ENCODE assay signal across 14 cellular contexts in genomic region chr5:93192107-93192506, GRCh38.
A peak's percentile ranks its signal among the peaks of the same experiment; 100 is the strongest.
DNase-seq lines count a peak whose midpoint lies in the region; ATAC-seq and TF ChIP-seq lines count a peak whose summit lies in the region.
"Had no signal": no experiment of that assay in that cellular context is flagged by ENCODE, and none has a peak within 500 bp of the region (broad histone marks: within the 10 kb centered on the region; RNA-seq: fewer than 3 reads in every experiment).

No MANE protein-coding gene starts in this region.

- H3K9me3 Mint-ChIP-seq in CD14-positive monocyte = peaks cover 0 to 6% (median 3%) of the 10 kb centered on the region in 7 donors
- H3K9me3 Mint-ChIP-seq: activated CD4-positive, alpha-beta T cell treated with anti-CD3 and anti-CD28 coated beads, Interleukin-2, amount 10 ng/mL, durations not matched to agents 7 days and 5 days; activated naive CD4-positive, alpha-beta T cell treated with anti-CD3 and anti-CD28 coated beads, Interleukin-2, amount 10 ng/mL, durations not matched to agents 7 days and 5 days had no signal

- no peaks in the 10 kb centered on the region for H3K4me1 Mint-ChIP-seq in CD14-positive monocyte
- H3K4me1 Mint-ChIP-seq: activated CD4-positive, alpha-beta T cell treated with anti-CD3 and anti-CD28 coated beads, Interleukin-2, amount 10 ng/mL, durations not matched to agents 7 days and 5 days; activated naive CD4-positive, alpha-beta T cell treated with anti-CD3 and anti-CD28 coated beads, Interleukin-2, amount 10 ng/mL, durations not matched to agents 7 days and 5 days had no signal

- H3K36me3 ChIP-seq in brain microvascular endothelial cell (replicated peaks) (no peaks in the 10 kb centered on the region), left lung (no peaks in the 10 kb centered on the region)
- H3K36me3 ChIP-seq: right atrium auricular region had no signal

- H3K9me3 ChIP-seq in left lung = no peaks in the 10 kb centered on the region
- H3K9me3 ChIP-seq: right atrium auricular region had no signal

- H3K4me3 ChIP-seq in brain microvascular endothelial cell (ENCODE audit: low read depth, low read length) (no peak overlapping the region), left lung (no peak overlapping the region)
- H3K4me3 ChIP-seq: right atrium auricular region had no signal

- in situ Hi-C loops in brain microvascular endothelial cell (cut with HindIII; ENCODE audit: low pct_ligation_motif_present, low sequenced_read_pairs) = no loop called here

- ATAC-seq in left lung = peak; percentile 54
- no peak for ATAC-seq in HG02870 (IDR thresholded peaks at IDR 0.05; ENCODE audit: unreplicated experiment)
- ATAC-seq in HG03196 (IDR thresholded peaks at IDR 0.05; ENCODE audit: unreplicated experiment) = no peak

- H3K4me1 ChIP-seq in left lung = peaks cover 0 to 4% of the 10 kb centered on the region in 2 donors

- H3K4me3 Mint-ChIP-seq in CD14-positive monocyte = no peak overlapping the region
- H3K4me3 Mint-ChIP-seq: activated CD4-positive, alpha-beta T cell treated with anti-CD3 and anti-CD28 coated beads, Interleukin-2, amount 10 ng/mL, durations not matched to agents 7 days and 5 days; activated naive CD4-positive, alpha-beta T cell treated with anti-CD3 and anti-CD28 coated beads, Interleukin-2, amount 10 ng/mL, durations not matched to agents 7 days and 5 days had no signal

- intact Hi-C loops in left lung (cut with DNase I) (no loop called here), CD14-positive monocyte (cut with micrococcal nuclease) (no loop called here)

- peak; percentile 65 for DNase-seq in AG20443 (ENCODE audit: low spot score)
- DNase-seq in HuH-7 (ENCODE audit: low spot score) = peak; percentile 29
- peak; percentile 60 for DNase-seq in brain microvascular endothelial cell
- DNase-seq in left lung = no peak
- DNase-seq in NCI-H2081 (lab: John Stamatoyannopoulos, UW) = no peak
- DNase-seq in CD14-positive monocyte (ENCODE audit: low spot score) = no peak
- DNase-seq: activated CD4-positive, alpha-beta T cell treated with anti-CD3 and anti-CD28 coated beads, Interleukin-2, amount 10 ng/mL, durations not matched to agents 7 days and 5 days; activated naive CD4-positive, alpha-beta T cell treated with anti-CD3 and anti-CD28 coated beads, Interleukin-2, amount 10 ng/mL, durations not matched to agents 7 days and 5 days; COR-L47; NCI-H187 treated with DMSO at 0.1 percent for 48 hours; Right ventricle myocardium superior had no signal

- H3K27ac ChIP-seq in brain microvascular endothelial cell (peak overlapping the region; percentile 69), left lung (peak overlapping the region in 1 of 2 donors; percentile 57)
- H3K27ac ChIP-seq: right atrium auricular region had no signal

- H3K27ac Mint-ChIP-seq in CD14-positive monocyte = no peak overlapping the region
- H3K27ac Mint-ChIP-seq: activated CD4-positive, alpha-beta T cell treated with anti-CD3 and anti-CD28 coated beads, Interleukin-2, amount 10 ng/mL, durations not matched to agents 7 days and 5 days; activated naive CD4-positive, alpha-beta T cell treated with anti-CD3 and anti-CD28 coated beads, Interleukin-2, amount 10 ng/mL, durations not matched to agents 7 days and 5 days had no signal

- H3K27me3 Mint-ChIP-seq in CD14-positive monocyte (ENCODE audit: low read depth in 3 of 3) = peaks cover 0 to 3% (median 0%) of the 10 kb centered on the region in 3 donors
- H3K27me3 Mint-ChIP-seq: activated CD4-positive, alpha-beta T cell treated with anti-CD3 and anti-CD28 coated beads, Interleukin-2, amount 10 ng/mL, durations not matched to agents 7 days and 5 days; activated naive CD4-positive, alpha-beta T cell treated with anti-CD3 and anti-CD28 coated beads, Interleukin-2, amount 10 ng/mL, durations not matched to agents 7 days and 5 days had no signal

- no peaks in the 10 kb centered on the region for H3K36me3 Mint-ChIP-seq in CD14-positive monocyte
- H3K36me3 Mint-ChIP-seq: activated naive CD4-positive, alpha-beta T cell treated with anti-CD3 and anti-CD28 coated beads, Interleukin-2, amount 10 ng/mL, durations not matched to agents 7 days and 5 days had no signal

- H3K27me3 ChIP-seq in brain microvascular endothelial cell (replicated peaks) = no peaks in the 10 kb centered on the region
- H3K27me3 ChIP-seq in left lung = no peaks in the 10 kb centered on the region
- H3K27me3 ChIP-seq: right atrium auricular region had no signal

- TF ChIP-seq CTCF in brain microvascular endothelial cell (IDR thresholded peaks at IDR 0.05; ENCODE audit: low read depth, low read length, missing control alignments) (no peak), left lung (IDR thresholded peaks at IDR 0.05) (no peak), CD14-positive monocyte (IDR thresholded peaks at IDR 0.05) (no peak)

Comparison
In these comparisons a context has a peak if more than half of its experiments do, and no peak if none do; other contexts are left out.
1. DNase-seq: peak in AG20443 (single experiment), HuH-7 (single experiment) and brain microvascular endothelial cell (single experiment); none in left lung (0 of 2), NCI-H2081 (0 of 2) and CD14-positive monocyte (single experiment).